1 cellular context compared by ENCODE assay signal in the genomic region with DNA sequence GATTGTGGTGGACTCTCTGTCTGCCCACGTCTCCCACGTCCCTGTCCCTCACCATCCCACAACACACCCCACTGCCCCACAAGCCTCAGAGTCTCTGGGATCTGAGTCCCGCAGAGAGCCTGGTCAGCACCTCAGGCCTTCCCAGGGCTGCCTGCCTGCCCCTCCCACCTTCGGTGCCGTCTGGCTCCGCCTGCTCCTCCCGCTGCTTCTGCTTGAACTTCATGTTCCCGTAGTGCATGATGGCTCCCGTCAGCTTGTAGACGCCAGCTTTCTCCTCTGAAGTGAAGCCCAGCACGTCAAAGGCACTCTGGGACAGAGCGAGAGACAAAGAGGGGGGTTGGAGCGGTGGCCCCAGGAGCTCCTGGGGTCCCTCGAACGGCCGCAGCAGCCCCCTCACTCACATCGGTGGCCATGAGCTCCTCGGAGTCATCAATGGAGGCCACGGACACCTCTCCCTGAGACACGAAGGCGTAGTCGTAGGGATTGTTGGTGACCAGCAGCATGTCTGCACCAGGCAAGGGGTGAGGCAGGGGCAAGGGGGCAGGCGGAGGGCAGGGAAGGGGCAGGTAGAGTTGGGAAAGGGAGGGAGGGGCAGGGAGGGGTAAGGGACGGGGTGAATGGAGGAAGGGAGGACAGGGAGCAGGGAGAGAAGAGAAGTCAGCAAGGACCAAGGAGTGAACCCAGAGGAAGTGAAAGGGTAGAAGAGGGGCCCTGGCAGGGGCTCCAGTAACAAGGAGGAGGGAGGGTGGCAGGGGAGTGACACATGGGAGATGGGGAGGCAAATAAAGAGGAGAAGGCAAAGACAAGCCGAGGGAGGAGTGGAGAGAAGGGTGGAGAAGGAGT.
TF ChIP-seq lines count a peak whose summit lies in the region.

No MANE protein-coding gene starts in this region.

TF ChIP-seq in SK-N-SH treated with all-trans-retinoic acid at 6 μM for 48 hours, 23 proteins besides CTCF, POLR2A, EP300 and RAD21 (continued from another document):
- no peak for TF ChIP-seq SNAI2 (CRISPR knock-in tag; IDR thresholded peaks at IDR 0.05)
- no peak for TF ChIP-seq ESRRG (CRISPR knock-in tag; IDR thresholded peaks at IDR 0.05)
- no peak for TF ChIP-seq ZNF70 (CRISPR knock-in tag; IDR thresholded peaks at IDR 0.05)
